Comparison of ENCODE assay signal across 12 cellular contexts in genomic region chr2:239393401-239393940, GRCh38. TPM values are rescaled to one million over a fixed set of nuclear protein-coding genes. Genes with fewer than 3 reads are reported as not detected.
DNase-seq lines count a peak whose midpoint lies in the region; ATAC-seq and TF ChIP-seq lines count a peak whose summit lies in the region.
"Had no signal": no experiment of that assay in that cellular context is flagged by ENCODE, and none has a peak within 500 bp of the region (broad histone marks: within the 10 kb centered on the region; RNA-seq: fewer than 3 reads in every experiment).

No MANE protein-coding gene starts in this region.

- H3K4me3 Mint-ChIP-seq in progenitor cell of endocrine pancreas (ENCODE audit: low read depth), result no peak overlapping the region
- H3K4me3 Mint-ChIP-seq: activated CD4-positive, alpha-beta memory T cell treated with anti-CD3 and anti-CD28 coated beads, Interleukin-2, amount 10 ng/mL, durations not matched to agents 7 days and 5 days; T-cell had no signal

- ATAC-seq in HG03280 (IDR thresholded peaks at IDR 0.05; ENCODE audit: unreplicated experiment), result no peak
- no peak for ATAC-seq in GM21717 (IDR thresholded peaks at IDR 0.05; ENCODE audit: unreplicated experiment)
- ATAC-seq: T-cell had no signal

- peak overlapping the region; percentile 57 for H3K27ac Mint-ChIP-seq in progenitor cell of endocrine pancreas
- H3K27ac Mint-ChIP-seq: activated CD4-positive, alpha-beta memory T cell treated with anti-CD3 and anti-CD28 coated beads, Interleukin-2, amount 10 ng/mL, durations not matched to agents 7 days and 5 days; T-cell had no signal

- DNase-seq in DMS 273 (lab: John Stamatoyannopoulos, UW; ENCODE audit: unreplicated experiment) (peak; percentile 23), DMS 273 treated with DMSO at 0.1 percent for 48 hours (lab: John Stamatoyannopoulos, UW) (no peak), RPMI7951 (ENCODE audit: low read depth) (peak; percentile 53), fibroblast of villous mesenchyme (ENCODE audit: low read depth) (peak; percentile 25), progenitor cell of endocrine pancreas (ENCODE audit: low spot score, unreplicated experiment) (no peak), NCI-H82 treated with DMSO at 0.1 percent for 48 hours (lab: John Stamatoyannopoulos, UW; ENCODE audit: unreplicated experiment) (no peak)
- DNase-seq: activated CD4-positive, alpha-beta memory T cell treated with anti-CD3 and anti-CD28 coated beads, Interleukin-2, amount 10 ng/mL, durations not matched to agents 7 days and 5 days; DMS153; NCI-H1436; T-cell had no signal

- H3K36me3 Mint-ChIP-seq in progenitor cell of endocrine pancreas (ENCODE audit: insufficient read depth), result peaks cover 4% of the 10 kb centered on the region

- TF ChIP-seq CTCF in fibroblast of villous mesenchyme (IDR thresholded peaks at IDR 0.05; ENCODE audit: insufficient read depth, low read depth, low read length) (no peak), progenitor cell of endocrine pancreas (IDR thresholded peaks at IDR 0.05; ENCODE audit: unreplicated experiment) (no peak)

- no peak overlapping the region for H3K4me3 ChIP-seq in fibroblast of villous mesenchyme (ENCODE audit: low read depth, low read length)

- H3K9me3 Mint-ChIP-seq in progenitor cell of endocrine pancreas (ENCODE audit: low read depth), result no peaks in the 10 kb centered on the region
- H3K9me3 Mint-ChIP-seq: activated CD4-positive, alpha-beta memory T cell treated with anti-CD3 and anti-CD28 coated beads, Interleukin-2, amount 10 ng/mL, durations not matched to agents 7 days and 5 days had no signal

- peaks cover 14% of the 10 kb centered on the region for H3K4me1 Mint-ChIP-seq in progenitor cell of endocrine pancreas (ENCODE audit: low read depth)

- H3K27me3 Mint-ChIP-seq in progenitor cell of endocrine pancreas, result no peaks in the 10 kb centered on the region
- H3K27me3 Mint-ChIP-seq: activated CD4-positive, alpha-beta memory T cell treated with anti-CD3 and anti-CD28 coated beads, Interleukin-2, amount 10 ng/mL, durations not matched to agents 7 days and 5 days; T-cell had no signal

RNA-seq across cellular contexts. Expression of gene HDAC4, which starts 7.3 kb away (rescaled TPM):
- total RNA-seq in RPMI7951 (2014; rRNA removed; shearing (Covaris generic)), result 4.6 and 5.5 TPM in 2 replicates
- total RNA-seq in fibroblast of villous mesenchyme (19.6 and 20.3 TPM in 2 replicates), progenitor cell of endocrine pancreas (38.4 and 46.2 TPM in 2 replicates)

Comparison
In these comparisons a context has a peak if more than half of its experiments do, and no peak if none do; other contexts are left out.
1. DNase-seq: peak in DMS 273 (single experiment), RPMI7951 (single experiment) and fibroblast of villous mesenchyme (single experiment); none in DMS 273 treated with DMSO at 0.1 percent for 48 hours (single experiment), progenitor cell of endocrine pancreas (single experiment) and NCI-H82 treated with DMSO at 0.1 percent for 48 hours (single experiment).